In genomic region chr9:4305065-4305481, GRCh38 we compare ENCODE assay signal across 18 cellular contexts.
"Had no signal": no experiment of that assay in that cellular context is flagged by ENCODE, and none has a peak within 500 bp of the region (broad histone marks: within the 10 kb centered on the region; RNA-seq: fewer than 3 reads in every experiment).

No MANE protein-coding gene starts in this region.

- H3K27ac ChIP-seq: psoas muscle, sigmoid colon, testis, upper lobe of right lung, VCaP had no signal

- H3K4me1 ChIP-seq: psoas muscle, sigmoid colon had no signal

- H3K36me3 ChIP-seq: sigmoid colon, upper lobe of right lung had no signal

- ATAC-seq: mucosa of descending colon, natural killer cell, psoas muscle, upper lobe of right lung had no signal

- H3K4me3 ChIP-seq: mucosa of descending colon, psoas muscle, sigmoid colon, testis, upper lobe of right lung had no signal

- H3K9me3 ChIP-seq: mucosa of descending colon, psoas muscle, sigmoid colon, testis, upper lobe of right lung had no signal

- H3K27me3 ChIP-seq: sigmoid colon, testis, upper lobe of right lung had no signal

- DNase-seq: activated CD4-positive, alpha-beta T cell treated with anti-CD3 and anti-CD28 coated beads for 4 hours; activated CD8-positive, alpha-beta memory T cell treated with anti-CD3 and anti-CD28 coated beads for 24 hours; cerebellar nuclear complex; dermis blood vessel endothelial cell; erythroblast; mammary epithelial cell; mucosa of descending colon; natural killer cell; occipital lobe; psoas muscle; sigmoid colon; stimulated activated CD4-positive, alpha-beta T cell treated with anti-CD3 and anti-CD28 coated beads, Interleukin-12 subunit alpha, Interleukin-12 subunit beta, amount 100 ng/mL, for 4 hours; stimulated activated naive CD4-positive, alpha-beta T cell treated with Interleukin-2 at 50 U/mL for 16 hours; SW 1271; T-helper 9 cell; testis; upper lobe of right lung had no signal
